ENCODE assay signal across 8 cellular contexts in the genomic region with DNA sequence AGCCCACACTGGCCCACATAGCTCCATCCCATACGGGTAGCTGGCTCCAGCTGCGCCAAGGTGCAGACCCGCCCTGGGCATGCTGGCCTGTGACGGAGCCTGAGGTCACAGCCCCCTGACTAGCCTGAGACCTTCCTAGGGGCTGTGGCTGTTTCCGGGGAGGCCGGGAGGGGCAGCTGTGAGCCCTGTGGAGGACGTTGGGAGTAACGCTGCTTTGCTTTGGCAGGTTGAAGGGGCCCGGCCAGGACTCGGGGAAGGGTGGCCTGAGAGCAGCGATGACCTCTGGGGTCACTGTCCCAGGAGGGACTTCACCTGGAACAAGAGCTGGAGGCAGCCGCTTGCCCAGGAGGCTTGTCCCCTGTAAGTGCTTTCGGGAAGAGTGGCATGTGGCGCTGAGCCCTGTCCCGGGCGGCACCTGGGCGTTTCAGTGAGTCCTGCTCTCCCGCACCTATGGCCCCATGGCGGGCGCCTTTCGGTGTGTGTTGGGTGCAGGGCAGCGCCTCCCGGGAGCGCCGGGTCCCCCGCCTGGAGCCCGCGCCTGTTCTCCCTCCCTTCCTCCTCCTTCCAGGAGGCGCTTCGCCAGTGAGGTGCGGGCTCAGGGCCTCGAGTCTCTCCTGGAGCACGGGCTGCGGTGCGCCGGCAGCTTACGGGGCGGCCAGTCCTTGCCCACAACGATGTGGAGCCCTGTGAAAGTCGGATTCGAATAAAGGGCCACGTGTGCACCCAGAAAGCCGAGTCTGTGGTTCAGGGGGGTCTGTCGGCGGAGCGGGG. TPM values are rescaled to one million over a fixed set of nuclear protein-coding genes. Genes with fewer than 3 reads are reported as not detected.
DNase-seq lines count a peak whose midpoint lies in the region; ATAC-seq and TF ChIP-seq lines count a peak whose summit lies in the region.

No MANE protein-coding gene starts in this region.

- H3K36me3 ChIP-seq in gastrocnemius medialis: peaks cover 0 to 59% of the 10 kb centered on the region in 2 donors

- in situ Hi-C loops in gastrocnemius medialis (cut with MboI; ENCODE audit: low sequenced_read_pairs in 4 of 4): no loop called here

- no peak for TF ChIP-seq POLR2A in gastrocnemius medialis (IDR thresholded peaks at IDR 0.05)

- H3K4me3 ChIP-seq in GM12865 (ENCODE audit: low read depth, low read length): peak overlapping the region; percentile 67
- H3K4me3 ChIP-seq in fibroblast of mammary gland (ENCODE audit: control insufficient read depth, low read depth, low read length): peak overlapping the region; percentile 25
- H3K4me3 ChIP-seq in gastrocnemius medialis: peak overlapping the region; percentile 56 to 82 (median 70)

- no peaks in the 10 kb centered on the region for H3K27me3 ChIP-seq in gastrocnemius medialis

- H3K27ac ChIP-seq in gastrocnemius medialis: peak overlapping the region; percentile 92 to 99 (median 98)

- intact Hi-C loops in gastrocnemius medialis (cut with DNase I; ENCODE audit: low total_unique reads): loop anchor here (2.0 to 10.0 kb wide), 2 partner anchors 81 to 479 kb away; partner anchors contain the start of gene PTBP1

- no peaks in the 10 kb centered on the region for H3K9me3 ChIP-seq in gastrocnemius medialis

- ATAC-seq in gastrocnemius medialis: no peak
- ATAC-seq in GM21381 (IDR thresholded peaks at IDR 0.05; ENCODE audit: unreplicated experiment): no peak

- H3K4me1 ChIP-seq in gastrocnemius medialis: peaks cover 56 to 63% of the 10 kb centered on the region in 2 donors

- DNase-seq in GM12865 (ENCODE audit: low read depth): no peak
- peak; percentile 85 for DNase-seq in RKO (ENCODE audit: low spot score)
- DNase-seq in fibroblast of mammary gland (ENCODE audit: low read depth): no peak
- peak in 1 of 2 donors; percentile 67 for DNase-seq in gastrocnemius medialis
- DNase-seq in nucleus accumbens (lab: John Stamatoyannopoulos, UW): no peak
- no peak for DNase-seq in NCI-H2171 (lab: John Stamatoyannopoulos, UW)
- no peak for DNase-seq in superior temporal gyrus (ENCODE audit: extremely low spot score)

- TF ChIP-seq CTCF in GM12865 (IDR thresholded peaks at IDR 0.05; ENCODE audit: insufficient read depth, low read depth, low read length, missing control alignments): no peak
- no peak for TF ChIP-seq CTCF in fibroblast of mammary gland (conservative IDR thresholded peaks at IDR 0.05; ENCODE audit: control insufficient read depth, insufficient read depth, low read depth, low read length)
- no peak for TF ChIP-seq CTCF in gastrocnemius medialis (IDR thresholded peaks at IDR 0.05 in 4 of 5, conservative IDR thresholded peaks at IDR 0.05 in 1 of 5)

RNA-seq across cellular contexts. Expression of gene FAM174C, which starts 1.1 kb away (rescaled TPM):
- 10 to 100 TPM; 18.7 to 36.7 (median 28.7) TPM for total RNA-seq in gastrocnemius medialis

RNA-seq across cellular contexts. Expression of gene CIRBP, which starts 5.1 kb away (rescaled TPM):
- 100 to 1,000 TPM; 274 to 578 (median 418) TPM for total RNA-seq in gastrocnemius medialis

RNA-seq across cellular contexts. Expression of gene EFNA2, which starts 11.4 kb away (rescaled TPM):
- not detected for total RNA-seq in gastrocnemius medialis

RNA-seq across cellular contexts. Expression of gene MIDN, which starts 25.9 kb away (rescaled TPM):
- total RNA-seq in gastrocnemius medialis: 100 to 1,000 TPM in 2 of 4 donors, 10 to 100 TPM in 2; 34.9 to 117 (median 86.3) TPM

RNA-seq across cellular contexts. Expression of gene ATP5F1D, which starts 32.7 kb away (rescaled TPM):
- 100 to 1,000 TPM; 189 to 442 (median 273) TPM for total RNA-seq in gastrocnemius medialis
